8 cellular contexts compared by ENCODE assay signal in the genomic region with DNA sequence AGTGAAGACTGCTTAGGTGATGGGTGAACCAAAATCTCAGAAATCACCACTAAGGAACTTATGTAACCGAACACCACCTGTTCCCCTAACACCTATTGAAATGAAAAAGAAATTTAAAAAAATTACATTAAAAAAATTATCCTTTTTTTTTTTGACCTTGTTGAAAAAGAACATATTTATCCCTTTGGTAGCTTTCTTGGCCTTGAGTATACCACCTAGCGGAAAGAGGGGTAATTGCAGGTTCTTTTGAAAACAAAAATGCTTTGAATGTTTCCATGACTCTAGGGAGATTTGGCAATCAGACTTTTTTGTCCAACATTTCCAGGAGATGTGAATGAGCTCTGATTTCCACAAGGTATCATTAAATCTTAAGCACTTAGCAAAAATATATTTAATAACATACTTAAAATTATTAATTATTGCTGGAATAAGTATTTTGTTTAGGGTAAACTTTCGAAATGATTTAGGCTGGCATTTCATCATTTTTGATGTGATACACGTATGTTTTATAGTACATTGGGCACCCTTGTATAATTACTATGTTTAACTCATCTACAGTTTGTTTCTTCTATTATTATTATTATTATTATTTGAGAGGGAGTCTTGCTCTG. TPM values are rescaled to one million over a fixed set of nuclear protein-coding genes. Genes with fewer than 3 reads are reported as not detected.
DNase-seq lines count a peak whose midpoint lies in the region; ATAC-seq lines count a peak whose summit lies in the region.

No MANE protein-coding gene starts in this region.

- ATAC-seq in naive B cell (ENCODE audit: low read depth in 2 of 2): no peak
- no peak for ATAC-seq in HG03571 (IDR thresholded peaks at IDR 0.05; ENCODE audit: unreplicated experiment)
- no peak for ATAC-seq in HG02852 (IDR thresholded peaks at IDR 0.05; ENCODE audit: unreplicated experiment)

- no peak overlapping the region for H3K27ac Mint-ChIP-seq in naive B cell

- DNase-seq in NCI-H748 (lab: John Stamatoyannopoulos, UW; ENCODE audit: unreplicated experiment) (peak; percentile 32), NCI-H748 treated with DMSO at 0.1 percent for 48 hours (lab: John Stamatoyannopoulos, UW) (no peak), NCI-H2171 (lab: John Stamatoyannopoulos, UW) (peak; percentile 8), cerebellar cortex (ENCODE audit: low spot score) (peak; percentile 15), naive B cell (peak; percentile 19)
- DNase-seq in stimulated activated CD4-positive, alpha-beta T cell treated with anti-CD3 and anti-CD28 coated beads, Interleukin-4, amount 100 ng/mL, for 24 hours: no peak

- H3K27me3 Mint-ChIP-seq in naive B cell: no peaks in the 10 kb centered on the region

- no peak overlapping the region for H3K4me3 Mint-ChIP-seq in naive B cell

- no peaks in the 10 kb centered on the region for H3K9me3 Mint-ChIP-seq in naive B cell

- no peaks in the 10 kb centered on the region for H3K4me1 Mint-ChIP-seq in naive B cell

- H3K36me3 Mint-ChIP-seq in naive B cell: no peaks in the 10 kb centered on the region

RNA-seq across cellular contexts. Expression of gene ELMO1, which starts 47.0 kb away (rescaled TPM):
- 10 to 100 TPM; 42.8 to 69.9 (median 59.5) TPM for polyA plus RNA-seq in naive B cell (ENCODE audit: low read depth in 6 of 6)

Comparison
In these comparisons a context has a peak if more than half of its experiments do, and no peak if none do; other contexts are left out.
1. DNase-seq: peak in NCI-H748 (single experiment), NCI-H2171 (single experiment), cerebellar cortex (single experiment) and naive B cell (single experiment); none in NCI-H748 treated with DMSO at 0.1 percent for 48 hours (single experiment) and stimulated activated CD4-positive, alpha-beta T cell treated with anti-CD3 and anti-CD28 coated beads, Interleukin-4, amount 100 ng/mL, for 24 hours (single experiment).